Comparison of ENCODE assay signal across 19 cellular contexts in genomic region chr7:15317215-15317614, GRCh38.
"Had no signal": no experiment of that assay in that cellular context is flagged by ENCODE, and none has a peak within 500 bp of the region (broad histone marks: within the 10 kb centered on the region; RNA-seq: fewer than 3 reads in every experiment).

No MANE protein-coding gene starts in this region.

- H3K9me3 ChIP-seq: breast epithelium, gastroesophageal sphincter, left lung, sigmoid colon, spleen, thyroid gland had no signal

- H3K4me1 ChIP-seq: breast epithelium, gastroesophageal sphincter, heart left ventricle, left lung, sigmoid colon, spleen, thyroid gland had no signal

- H3K4me1 Mint-ChIP-seq: activated naive CD4-positive, alpha-beta T cell treated with anti-CD3 and anti-CD28 coated beads, Interleukin-2, amount 50 U/mL, for 24 hours had no signal

- H3K27ac Mint-ChIP-seq: activated naive CD4-positive, alpha-beta T cell treated with anti-CD3 and anti-CD28 coated beads, Interleukin-2, amount 50 U/mL, for 24 hours had no signal

- H3K27ac ChIP-seq: breast epithelium, gastroesophageal sphincter, heart left ventricle, left lung, sigmoid colon, spleen, thyroid gland, WERI-Rb-1 had no signal

- DNase-seq: activated CD4-positive, alpha-beta T cell treated with anti-CD3 and anti-CD28 coated beads, Interleukin-2, amount 50 U/mL, for 4 hours; activated gamma-delta T cell; cortex of kidney; heart left ventricle; kidney; left lung; mammary epithelial cell; midbrain; occipital lobe; posterior cingulate gyrus; sigmoid colon; spleen; stimulated activated naive CD4-positive, alpha-beta T cell; thyroid gland; WERI-Rb-1 had no signal

- H3K9me3 Mint-ChIP-seq: activated naive CD4-positive, alpha-beta T cell treated with anti-CD3 and anti-CD28 coated beads, Interleukin-2, amount 50 U/mL, for 24 hours had no signal

- H3K27me3 Mint-ChIP-seq: activated naive CD4-positive, alpha-beta T cell treated with anti-CD3 and anti-CD28 coated beads, Interleukin-2, amount 50 U/mL, for 24 hours had no signal

- H3K36me3 ChIP-seq: gastroesophageal sphincter, heart left ventricle, left lung, sigmoid colon, spleen, thyroid gland, WERI-Rb-1 had no signal

- H3K4me3 Mint-ChIP-seq: activated naive CD4-positive, alpha-beta T cell treated with anti-CD3 and anti-CD28 coated beads, Interleukin-2, amount 50 U/mL, for 24 hours had no signal

- H3K36me3 Mint-ChIP-seq: activated naive CD4-positive, alpha-beta T cell treated with anti-CD3 and anti-CD28 coated beads, Interleukin-2, amount 50 U/mL, for 24 hours had no signal

- H3K27me3 ChIP-seq: breast epithelium, gastroesophageal sphincter, heart left ventricle, left lung, sigmoid colon, spleen, thyroid gland had no signal

- ATAC-seq: esophagus mucosa, gastroesophageal sphincter, heart left ventricle, left lung had no signal

- H3K4me3 ChIP-seq: breast epithelium, gastroesophageal sphincter, heart left ventricle, left lung, sigmoid colon, spleen, thyroid gland had no signal
